10 cellular contexts compared by ENCODE assay signal in the genomic region with DNA sequence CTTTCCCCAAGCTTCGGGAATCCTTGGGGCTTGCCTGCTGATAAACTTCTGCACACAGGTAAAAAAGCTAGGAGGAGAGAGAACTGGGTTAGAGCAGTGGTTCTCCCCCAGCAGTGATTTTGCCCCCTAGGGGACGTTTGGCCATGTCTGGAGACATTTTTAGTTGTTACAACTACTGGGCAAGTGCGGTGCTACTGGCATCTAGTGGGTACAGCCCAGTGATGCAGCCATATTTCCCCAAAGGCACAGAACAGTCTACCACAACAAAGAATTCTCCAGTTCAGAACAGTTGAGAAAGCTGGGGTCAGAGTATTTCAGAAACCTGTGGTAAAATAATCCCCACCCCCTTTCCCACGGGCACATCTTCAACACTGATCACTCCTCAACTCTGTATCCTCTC. TPM values are rescaled to one million over a fixed set of nuclear protein-coding genes. Genes with fewer than 3 reads are reported as not detected.
DNase-seq lines count a peak whose midpoint lies in the region; ATAC-seq, FAIRE-seq and TF ChIP-seq lines count a peak whose summit lies in the region.
"Had no signal": no experiment of that assay in that cellular context is flagged by ENCODE, and none has a peak within 500 bp of the region (broad histone marks: within the 10 kb centered on the region; RNA-seq: fewer than 3 reads in every experiment).

No MANE protein-coding gene starts in this region.

- peaks cover 37% of the 10 kb centered on the region; the same call in 2 of the 3 replicates for H3K36me3 ChIP-seq in K562 (ENCODE audit: control insufficient read depth, insufficient read depth, low read length)

- H2AFZ ChIP-seq in K562 (ENCODE audit: low read depth, low read length) = no peak overlapping the region

- intact Hi-C loops in K562 (cut with micrococcal nuclease) = no loop called here

- H3K27me3 ChIP-seq in K562 (ENCODE audit: control insufficient read depth in 2 of 2, insufficient read depth in 2 of 2, low read length in 2 of 2) = no peaks in the 10 kb centered on the region

- H3K4me2 ChIP-seq in K562 (ENCODE audit: insufficient read depth, low read length) = no peak overlapping the region

- CTCF ChIA-PET in K562 (lab: Yijun Ruan, JAX; ENCODE audit: low intra/inter-chr PET ratio) = no interaction called here

- no peak overlapping the region for H3K4me3 ChIP-seq in K562

- TF ChIP-seq POLR2A in K562 (conservative IDR thresholded peaks at IDR 0.05) = no peak

- no peak overlapping the region for H3K27ac ChIP-seq in K562 (ENCODE audit: extremely low read depth, low read depth, low read length)

- no TSS peak for BruUV-seq in K562 (replicated peaks; lab: Mats Ljungman, UMichigan)

- peak in 1 of 2 experiments; percentile 18; a peak in 1 of 4 replicates for TF ChIP-seq RAD21 in K562 (CRISPR knock-in tag; conservative IDR thresholded peaks at IDR 0.05 in 1 of 2, IDR thresholded peaks at IDR 0.05 in 1 of 2)

- POLR2A ChIA-PET in K562 (lab: Yijun Ruan, JAX) = no interaction called here

- no peaks in the 10 kb centered on the region for H3K9me1 ChIP-seq in K562 (ENCODE audit: control insufficient read depth, insufficient read depth, low read length)

- FAIRE-seq in K562 (lab: Jason Lieb, UNC) = no peak

- H3K9ac ChIP-seq in K562 (ENCODE audit: insufficient read depth in 1 of 2, low read depth in 2 of 2, low read length in 2 of 2) = no peak overlapping the region

- peak; percentile 66 for DNase-seq in activated effector memory CD4-positive, alpha-beta T cell treated with anti-CD3 and anti-CD28 coated beads, Interleukin-2, amount 50 U/mL, for 16 hours
- DNase-seq in activated effector memory CD4-positive, alpha-beta T cell treated with Interleukin-2 at 50 U/mL for 16 hours = no peak
- DNase-seq in RPMI8226 = peak; percentile 75
- peak in 1 of 4 experiments; percentile 25 for DNase-seq in K562 (ENCODE audit: extremely low read depth in 1 of 4, low spot score in 3 of 4)
- peak; percentile 39 for DNase-seq in stimulated activated naive CD8-positive, alpha-beta T cell treated with anti-CD3 and anti-CD28 coated beads, Interleukin-15, Interleukin-2, amounts not matched to agents 100 U/mL and 50 U/mL, for 24 hours
- no peak for DNase-seq in NCI-H510A (lab: John Stamatoyannopoulos, UW)
- DNase-seq: retina had no signal

- no peaks in the 10 kb centered on the region for H4K20me1 ChIP-seq in K562 (replicated peaks; ENCODE audit: control insufficient read depth, insufficient read depth, low read length)

- in situ Hi-C loops in K562 (cut with MboI) = no loop called here

- peak; percentile 33 to 82 (median 55); a peak in 4 of 6 replicates for TF ChIP-seq CTCF in K562 (IDR thresholded peaks at IDR 0.05 in 2 of 3, conservative IDR thresholded peaks at IDR 0.05 in 1 of 3; ENCODE audit: insufficient read depth in 2 of 3, low read depth in 1 of 3, low read length in 3 of 3)

- H3K4me1 ChIP-seq in K562 (replicated peaks in 1 of 2; ENCODE audit: control insufficient read depth in 2 of 2, insufficient read depth in 2 of 2, low read length in 2 of 2) = peaks cover 15 to 40% of the 10 kb centered on the region in 2 experiments

- ATAC-seq in K562 (no peak), HG03108 (IDR thresholded peaks at IDR 0.05; ENCODE audit: unreplicated experiment) (no peak), GM18870 (IDR thresholded peaks at IDR 0.05; ENCODE audit: unreplicated experiment) (no peak)
- peak; percentile 65 for ATAC-seq in stimulated activated naive CD8-positive, alpha-beta T cell treated with anti-CD3 and anti-CD28 coated beads, Interleukin-15, Interleukin-2, amounts not matched to agents 100 U/mL and 50 U/mL, for 24 hours

- WGBS in K562 (ENCODE audit: insufficient coverage, low coverage, missing lambda C conversion rate) = 75% methylated on average over 4 of the region's 4 CpGs

- no peak for TF ChIP-seq EP300 in K562 (IDR thresholded peaks at IDR 0.05; ENCODE audit: low read length)

- no peaks in the 10 kb centered on the region for H3K9me3 ChIP-seq in K562 (replicated peaks; ENCODE audit: control insufficient read depth, insufficient read depth, low read depth, low read length)

- H3K79me2 ChIP-seq in K562 (ENCODE audit: control insufficient read depth, insufficient read depth, low read length) = no peaks in the 10 kb centered on the region

TF ChIP-seq in K562, 482 proteins besides CTCF, POLR2A, EP300 and RAD21 (continues in another document):
- TF ChIP-seq DIDO1 (tag; IDR thresholded peaks at IDR 0.05; ENCODE audit: low read depth) (no peak), KHSRP (IDR thresholded peaks at IDR 0.05) (no peak), E2F3 (CRISPR knock-in tag; IDR thresholded peaks at IDR 0.05) (no peak), ELF1 (tag; IDR thresholded peaks at IDR 0.05) (no peak), ZNF12 (CRISPR knock-in tag; IDR thresholded peaks at IDR 0.05) (no peak), NBN (IDR thresholded peaks at IDR 0.05; ENCODE audit: low read depth) (no peak), TBP (optimal IDR thresholded peaks at IDR 0.05; ENCODE audit: low read depth, low read length) (no peak), ZNF668 (CRISPR knock-in tag; IDR thresholded peaks at IDR 0.05) (no peak), NCOA2 (IDR thresholded peaks at IDR 0.05; ENCODE audit: partially characterized antibody in 2 of 2) (no peak)
- TF ChIP-seq, protein P1, sequence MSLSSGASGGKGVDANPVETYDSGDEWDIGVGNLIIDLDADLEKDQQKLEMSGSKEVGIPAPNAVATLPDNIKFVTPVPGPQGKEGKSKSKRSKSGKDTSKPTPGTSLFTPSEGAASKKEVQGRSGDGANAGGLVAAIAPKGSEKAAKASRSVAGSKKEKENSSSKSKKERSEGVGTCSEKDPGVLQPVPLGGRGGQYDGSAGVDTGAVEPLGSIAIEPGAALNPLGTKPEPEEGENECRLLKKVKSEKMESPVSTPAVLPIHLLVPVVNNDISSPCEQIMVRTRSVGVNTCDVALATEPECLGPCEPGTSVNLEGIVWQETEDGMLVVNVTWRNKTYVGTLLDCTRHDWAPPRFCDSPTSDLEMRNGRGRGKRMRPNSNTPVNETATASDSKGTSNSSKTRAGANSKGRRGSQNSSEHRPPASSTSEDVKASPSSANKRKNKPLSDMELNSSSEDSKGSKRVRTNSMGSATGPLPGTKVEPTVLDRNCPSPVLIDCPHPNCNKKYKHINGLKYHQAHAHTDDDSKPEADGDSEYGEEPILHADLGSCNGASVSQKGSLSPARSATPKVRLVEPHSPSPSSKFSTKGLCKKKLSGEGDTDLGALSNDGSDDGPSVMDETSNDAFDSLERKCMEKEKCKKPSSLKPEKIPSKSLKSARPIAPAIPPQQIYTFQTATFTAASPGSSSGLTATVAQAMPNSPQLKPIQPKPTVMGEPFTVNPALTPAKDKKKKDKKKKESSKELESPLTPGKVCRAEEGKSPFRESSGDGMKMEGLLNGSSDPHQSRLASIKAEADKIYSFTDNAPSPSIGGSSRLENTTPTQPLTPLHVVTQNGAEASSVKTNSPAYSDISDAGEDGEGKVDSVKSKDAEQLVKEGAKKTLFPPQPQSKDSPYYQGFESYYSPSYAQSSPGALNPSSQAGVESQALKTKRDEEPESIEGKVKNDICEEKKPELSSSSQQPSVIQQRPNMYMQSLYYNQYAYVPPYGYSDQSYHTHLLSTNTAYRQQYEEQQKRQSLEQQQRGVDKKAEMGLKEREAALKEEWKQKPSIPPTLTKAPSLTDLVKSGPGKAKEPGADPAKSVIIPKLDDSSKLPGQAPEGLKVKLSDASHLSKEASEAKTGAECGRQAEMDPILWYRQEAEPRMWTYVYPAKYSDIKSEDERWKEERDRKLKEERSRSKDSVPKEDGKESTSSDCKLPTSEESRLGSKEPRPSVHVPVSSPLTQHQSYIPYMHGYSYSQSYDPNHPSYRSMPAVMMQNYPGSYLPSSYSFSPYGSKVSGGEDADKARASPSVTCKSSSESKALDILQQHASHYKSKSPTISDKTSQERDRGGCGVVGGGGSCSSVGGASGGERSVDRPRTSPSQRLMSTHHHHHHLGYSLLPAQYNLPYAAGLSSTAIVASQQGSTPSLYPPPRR (CRISPR knock-in tag; IDR thresholded peaks at IDR 0.05; ENCODE audit: borderline replicate concordance) = no peak
- TF ChIP-seq, protein P2, sequence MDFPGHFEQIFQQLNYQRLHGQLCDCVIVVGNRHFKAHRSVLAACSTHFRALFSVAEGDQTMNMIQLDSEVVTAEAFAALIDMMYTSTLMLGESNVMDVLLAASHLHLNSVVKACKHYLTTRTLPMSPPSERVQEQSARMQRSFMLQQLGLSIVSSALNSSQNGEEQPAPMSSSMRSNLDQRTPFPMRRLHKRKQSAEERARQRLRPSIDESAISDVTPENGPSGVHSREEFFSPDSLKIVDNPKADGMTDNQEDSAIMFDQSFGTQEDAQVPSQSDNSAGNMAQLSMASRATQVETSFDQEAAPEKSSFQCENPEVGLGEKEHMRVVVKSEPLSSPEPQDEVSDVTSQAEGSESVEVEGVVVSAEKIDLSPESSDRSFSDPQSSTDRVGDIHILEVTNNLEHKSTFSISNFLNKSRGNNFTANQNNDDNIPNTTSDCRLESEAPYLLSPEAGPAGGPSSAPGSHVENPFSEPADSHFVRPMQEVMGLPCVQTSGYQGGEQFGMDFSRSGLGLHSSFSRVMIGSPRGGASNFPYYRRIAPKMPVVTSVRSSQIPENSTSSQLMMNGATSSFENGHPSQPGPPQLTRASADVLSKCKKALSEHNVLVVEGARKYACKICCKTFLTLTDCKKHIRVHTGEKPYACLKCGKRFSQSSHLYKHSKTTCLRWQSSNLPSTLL (IDR thresholded peaks at IDR 0.05) = no peak

RNA-seq across cellular contexts. Expression of gene LRRC71, which starts 41.3 kb away (rescaled TPM):
- total RNA-seq in K562 (2011; cell fraction: chromatin; rRNA removed; ENCODE audit: low replicate concordance) = 2.2 and 3.8 TPM in 2 replicates
- 2.5 and 4.9 TPM in 2 replicates for total RNA-seq in K562 (2011; cell fraction: nucleolus; rRNA removed)
- total RNA-seq in K562 (2011; cell fraction: nucleoplasm; rRNA removed) = 2.4 and 2.8 TPM in 2 replicates
- total RNA-seq in K562 (2014; rRNA removed) (0.64 TPM in 1 of 2 replicates, not detected in the other), K562 (2014; rRNA removed; fragmentation: Illumina TruSeq; extraction: Trizol) (0.22 and 0.51 TPM in 2 replicates), K562 (2015; rRNA removed; fragmentation: Illumina TruSeq; extraction: Trizol) (not detected in 2 replicates), K562 (2021) (0.45 and 1.2 TPM in 2 replicates)
- polyA plus RNA-seq in K562 (2011; rRNA removed) (0.87 and 1.1 TPM in 2 replicates), K562 (2014; fragmentation: Illumina TruSeq; extraction: Trizol) (0.06 and 0.51 TPM in 2 replicates), K562 (2014; fragmentation: Nextera tagmentation; extraction: Ambion mirVana) (under 1 TPM; 0.23 to 0.38 TPM), K562 (2014; rRNA removed) (0.19 and 0.91 TPM in 2 replicates)
- polyA plus RNA-seq in K562 (2011; cell fraction: cytosol; rRNA removed) = 0.99 and 1.4 TPM in 2 replicates
- polyA plus RNA-seq in K562 (2011; cell fraction: nucleus; rRNA removed) = 2.4 and 4.3 TPM in 2 replicates
- polyA plus RNA-seq in K562 (2012) = 0.90 and 0.99 TPM in 2 replicates
- polyA minus RNA-seq in K562 (2011; rRNA and poly(A)+ RNA removed) = 0.54 and 0.63 TPM in 2 replicates
- 1.5 TPM in 1 of 2 replicates, not detected in the other for polyA minus RNA-seq in K562 (2011; cell fraction: cytosol; rRNA and poly(A)+ RNA removed)
- polyA minus RNA-seq in K562 (2011; cell fraction: nucleus; rRNA and poly(A)+ RNA removed) = 1.1 and 1.4 TPM in 2 replicates
- total RNA-seq: T-helper 1 cell treated with Interleukin-12 subunit alpha and Interleukin-12 subunit beta and Interleukin-4 antibody, amounts not matched to agents 30 ng/mL and 1 ng/mL, for 36 hours had no signal

Comparison
In these comparisons a context has a peak if more than half of its experiments do, and no peak if none do; other contexts are left out.
1. DNase-seq: peak in activated effector memory CD4-positive, alpha-beta T cell treated with anti-CD3 and anti-CD28 coated beads, Interleukin-2, amount 50 U/mL, for 16 hours (single experiment), RPMI8226 (single experiment) and stimulated activated naive CD8-positive, alpha-beta T cell treated with anti-CD3 and anti-CD28 coated beads, Interleukin-15, Interleukin-2, amounts not matched to agents 100 U/mL and 50 U/mL, for 24 hours (single experiment); none in activated effector memory CD4-positive, alpha-beta T cell treated with Interleukin-2 at 50 U/mL for 16 hours (single experiment) and NCI-H510A (single experiment).